ENCODE assay signal across 8 cellular contexts in the genomic region with DNA sequence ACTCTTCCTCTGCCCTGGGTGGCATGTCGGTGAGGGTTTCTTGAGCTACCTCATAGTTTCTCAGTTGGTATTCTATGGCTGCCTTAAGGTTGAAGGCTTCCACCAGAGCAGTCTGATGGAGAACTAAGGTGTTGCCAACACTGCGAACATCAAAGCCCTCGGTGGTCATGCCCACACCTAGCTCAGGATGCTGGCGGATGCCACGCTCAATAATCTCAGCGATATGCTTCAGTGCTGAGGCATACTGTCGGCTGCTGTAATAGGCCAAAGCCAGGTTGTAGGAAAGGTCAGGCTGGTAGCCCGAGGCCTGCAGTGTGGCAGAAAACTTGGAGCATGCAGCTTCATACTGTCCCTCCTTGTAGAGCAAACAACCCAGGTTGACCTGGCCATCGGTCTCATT.
DNase-seq lines count a peak whose midpoint lies in the region; ATAC-seq and TF ChIP-seq lines count a peak whose summit lies in the region.

No MANE protein-coding gene starts in this region.

- ATAC-seq in heart left ventricle (no peak), left ventricle myocardium superior (no peak), body of pancreas (no peak)

- H3K36me3 ChIP-seq in heart left ventricle (no peaks in the 10 kb centered on the region), body of pancreas (replicated peaks in 1 of 2; ENCODE audit: insufficient read depth in 1 of 2, low read depth in 2 of 2) (no peaks in the 10 kb centered on the region), mesodermal cell (ENCODE audit: control insufficient read depth, insufficient read depth, low read length) (no peaks in the 10 kb centered on the region), urinary bladder (ENCODE audit: insufficient read depth) (no peaks in the 10 kb centered on the region)

- intact Hi-C loops in heart left ventricle (cut with DNase I), result loop anchor here in 2 of 10 donors (1.0 to 10.0 kb wide), 2 partner anchors 65 to 453 kb away; no protein-coding TSS in a partner anchor
- intact Hi-C loops in left ventricle myocardium superior (cut with micrococcal nuclease), result loop anchor here (10.0 kb wide), 1 partner anchor 133 kb away; no protein-coding TSS in a partner anchor
- intact Hi-C loops in body of pancreas (cut with DNase I), result no loop called here

- H3K9me3 ChIP-seq in heart left ventricle (peaks cover 0 to 9% (median 0%) of the 10 kb centered on the region in 12 donors), body of pancreas (no peaks in the 10 kb centered on the region), mesodermal cell (ENCODE audit: control insufficient read depth, low read length) (no peaks in the 10 kb centered on the region)

- H3K27ac ChIP-seq in heart left ventricle, result peak overlapping the region in 10 of 12 donors; percentile 92 to 100 (median 96)
- H3K27ac ChIP-seq in body of pancreas, result peak overlapping the region in 2 of 4 donors; percentile 95 to 98
- peak overlapping the region; percentile 98 for H3K27ac ChIP-seq in mesodermal cell (ENCODE audit: low read depth, low read length, severe bottlenecking)
- H3K27ac ChIP-seq in urinary bladder (ENCODE audit: low read depth), result no peak overlapping the region

- H3K4me3 ChIP-seq in heart left ventricle, result peak overlapping the region; percentile 62 to 94 (median 72)
- H3K4me3 ChIP-seq in body of pancreas, result peak overlapping the region; percentile 28 to 33
- peak overlapping the region; percentile 63 for H3K4me3 ChIP-seq in mesodermal cell (ENCODE audit: extremely low read depth, insufficient read depth, low read length, poor library complexity, severe bottlenecking)
- H3K4me3 ChIP-seq in urinary bladder (ENCODE audit: low read depth, low read length), result peak overlapping the region; percentile 52

- 78 to 95% (median 91%) methylated on average over 5 to 9 of the region's 9 CpGs for WGBS in heart left ventricle, 4 donors
- WGBS in body of pancreas, 2 donors, result 80 to 90% methylated on average over 8 to 9 of the region's 9 CpGs
- 84 to 93% methylated on average over 9 of the region's 9 CpGs for WGBS in mesodermal cell (ENCODE audit: insufficient coverage in 2 of 2), 2 experiments
- WGBS in urinary bladder, result 90% methylated on average over 9 of the region's 9 CpGs

- H3K27me3 ChIP-seq in heart left ventricle (no peaks in the 10 kb centered on the region), body of pancreas (no peaks in the 10 kb centered on the region)

- no peak for TF ChIP-seq POLR2A in heart left ventricle (IDR thresholded peaks at IDR 0.05)
- no peak for TF ChIP-seq POLR2A in body of pancreas (IDR thresholded peaks at IDR 0.05)

- H3K4me1 ChIP-seq in heart left ventricle (peaks cover 0 to 17% (median 7%) of the 10 kb centered on the region in 12 donors), body of pancreas (peaks cover 8% of the 10 kb centered on the region), mesodermal cell (ENCODE audit: control insufficient read depth, insufficient read depth, low read length, poor library complexity, severe bottlenecking) (no peaks in the 10 kb centered on the region), urinary bladder (ENCODE audit: insufficient read depth) (no peaks in the 10 kb centered on the region)

- TF ChIP-seq CTCF in heart left ventricle (IDR thresholded peaks at IDR 0.05) (no peak), body of pancreas (IDR thresholded peaks at IDR 0.05) (no peak)

- DNase-seq in heart left ventricle (peak in 1 of 5 donors; percentile 27), left ventricle myocardium superior (no peak), body of pancreas (no peak), COLO829 (ENCODE audit: low spot score) (no peak), epidermal melanocyte (ENCODE audit: insufficient read length, low spot score) (no peak), NCI-H345 treated with DMSO at 0.1 percent for 48 hours (lab: John Stamatoyannopoulos, UW; ENCODE audit: unreplicated experiment) (no peak)
